ENCODE assay signal across 8 cellular contexts in genomic region chr9:32968101-32969011, GRCh38. TPM values are rescaled to one million over a fixed set of nuclear protein-coding genes. Genes with fewer than 3 reads are reported as not detected.
A peak's percentile ranks its signal among the peaks of the same experiment; 100 is the strongest.
DNase-seq lines count a peak whose midpoint lies in the region; ATAC-seq, FAIRE-seq and TF ChIP-seq lines count a peak whose summit lies in the region.

No MANE protein-coding gene starts in this region.

- ATAC-seq in pancreas: peak in 3 of 4 donors; percentile 59 to 72 (median 70)
- no peak for ATAC-seq in GM19395 (IDR thresholded peaks at IDR 0.05; ENCODE audit: unreplicated experiment)
- no peak for ATAC-seq in GM21825 (IDR thresholded peaks at IDR 0.05; ENCODE audit: unreplicated experiment)

- H3K27me3 Mint-ChIP-seq in activated T-helper 1 cell treated with anti-CD3 and anti-CD28 coated beads, Interleukin-12 subunit alpha, Interleukin-12 subunit beta, Interleukin-2, Interleukin-4 antibody, amounts not matched to agents 30 ng/mL and 10 ng/mL and 1 ng/mL, durations not matched to agents 14 hours and 24 hours and 36 hours (ENCODE audit: insufficient read depth): no peaks in the 10 kb centered on the region

- no peaks in the 10 kb centered on the region for H3K9me3 Mint-ChIP-seq in activated T-helper 1 cell treated with anti-CD3 and anti-CD28 coated beads, Interleukin-12 subunit alpha, Interleukin-12 subunit beta, Interleukin-2, Interleukin-4 antibody, amounts not matched to agents 30 ng/mL and 10 ng/mL and 1 ng/mL, durations not matched to agents 14 hours and 24 hours and 36 hours

- TF ChIP-seq POLR2A in Peyer's patch (IDR thresholded peaks at IDR 0.05): no peak

- H3K9me3 ChIP-seq in Peyer's patch (no peaks in the 10 kb centered on the region), pancreas (no peaks in the 10 kb centered on the region)

- peaks cover 0 to 18% (median 0%) of the 10 kb centered on the region in 3 donors for H3K36me3 ChIP-seq in Peyer's patch
- H3K36me3 ChIP-seq in pancreas: peaks cover 0 to 12% (median 12%) of the 10 kb centered on the region in 3 donors

- H3K27ac ChIP-seq in Peyer's patch: no peak overlapping the region
- no peak overlapping the region for H3K27ac ChIP-seq in pancreas

- no peak overlapping the region for H3K4me3 Mint-ChIP-seq in activated T-helper 1 cell treated with anti-CD3 and anti-CD28 coated beads, Interleukin-12 subunit alpha, Interleukin-12 subunit beta, Interleukin-2, Interleukin-4 antibody, amounts not matched to agents 30 ng/mL and 10 ng/mL and 1 ng/mL, durations not matched to agents 14 hours and 24 hours and 36 hours

- H3K4me1 Mint-ChIP-seq in activated T-helper 1 cell treated with anti-CD3 and anti-CD28 coated beads, Interleukin-12 subunit alpha, Interleukin-12 subunit beta, Interleukin-2, Interleukin-4 antibody, amounts not matched to agents 30 ng/mL and 10 ng/mL and 1 ng/mL, durations not matched to agents 14 hours and 24 hours and 36 hours (ENCODE audit: low read depth): no peaks in the 10 kb centered on the region

- intact Hi-C loops in activated T-helper 1 cell treated with anti-CD3 and anti-CD28 coated beads, Interleukin-12 subunit alpha, Interleukin-12 subunit beta, Interleukin-2, Interleukin-4 antibody, amounts not matched to agents 30 ng/mL and 10 ng/mL and 1 ng/mL, durations not matched to agents 14 hours and 24 hours and 36 hours (cut with micrococcal nuclease): loop anchor here (1.0 kb wide), 3 partner anchors 379 to 589 kb away; no protein-coding TSS in a partner anchor
- intact Hi-C loops in pancreas (cut with DNase I): loop anchor here in 1 of 3 donors (5.0 kb wide), 1 partner anchor 386 kb away; no protein-coding TSS in a partner anchor

- H3K4me1 ChIP-seq in Peyer's patch (no peaks in the 10 kb centered on the region), pancreas (no peaks in the 10 kb centered on the region)

- H3K36me3 Mint-ChIP-seq in activated T-helper 1 cell treated with anti-CD3 and anti-CD28 coated beads, Interleukin-12 subunit alpha, Interleukin-12 subunit beta, Interleukin-2, Interleukin-4 antibody, amounts not matched to agents 30 ng/mL and 10 ng/mL and 1 ng/mL, durations not matched to agents 14 hours and 24 hours and 36 hours (ENCODE audit: low read depth): peaks cover 15% of the 10 kb centered on the region

- WGBS in pancreas, 2 donors: 37 to 45% methylated on average over 13 of the region's 13 CpGs

- FAIRE-seq in GM19239 (lab: Jason Lieb, UNC) (peak; percentile 92), pancreas (lab: Jason Lieb, UNC) (peak; percentile 95)

- no peaks in the 10 kb centered on the region for H3K27me3 ChIP-seq in Peyer's patch
- H3K27me3 ChIP-seq in pancreas: no peaks in the 10 kb centered on the region

- TF ChIP-seq CTCF in Peyer's patch (IDR thresholded peaks at IDR 0.05): peak; percentile 65 to 87 (median 79)
- TF ChIP-seq CTCF in pancreas (IDR thresholded peaks at IDR 0.05): peak; percentile 64 to 88 (median 73)

- H3K4me3 ChIP-seq in Peyer's patch (no peak overlapping the region), pancreas (no peak overlapping the region)

- no peak overlapping the region for H3K27ac Mint-ChIP-seq in activated T-helper 1 cell treated with anti-CD3 and anti-CD28 coated beads, Interleukin-12 subunit alpha, Interleukin-12 subunit beta, Interleukin-2, Interleukin-4 antibody, amounts not matched to agents 30 ng/mL and 10 ng/mL and 1 ng/mL, durations not matched to agents 14 hours and 24 hours and 36 hours

- DNase-seq in AML-193 (lab: John Stamatoyannopoulos, UW) (peak; percentile 28 to 47), GM19239 (ENCODE audit: insufficient read length, low spot score) (peak; percentile 26), Peyer's patch (peak in 2 of 3 donors; percentile 46 to 85), foreskin melanocyte (peak; percentile 45), pancreas (peak in 4 of 6 donors; percentile 18 to 82 (median 46))
- DNase-seq in activated T-helper 1 cell treated with anti-CD3 and anti-CD28 coated beads, Interleukin-12 subunit alpha, Interleukin-12 subunit beta, Interleukin-2, Interleukin-4 antibody, amounts not matched to agents 30 ng/mL and 10 ng/mL and 1 ng/mL, durations not matched to agents 14 hours and 24 hours and 36 hours (ENCODE audit: low spot score): peak; percentile 21

RNA-seq across cellular contexts. Expression of gene APTX, which starts 33.1 kb away (rescaled TPM):
- total RNA-seq in Peyer's patch (10 to 100 TPM; 16.7 to 22.8 (median 19.6) TPM), pancreas (10 to 100 TPM in 5 of 6 donors, 1 to 10 TPM in 1; 8.2 to 13.1 (median 11.8) TPM)
- 48.9 and 57.2 TPM in 2 replicates for total RNA-seq in activated T-helper 1 cell treated with anti-CD3 and anti-CD28 coated beads, Interleukin-12 subunit alpha, Interleukin-12 subunit beta, Interleukin-2, Interleukin-4 antibody, amounts not matched to agents 30 ng/mL and 10 ng/mL and 1 ng/mL, durations not matched to agents 14 hours and 24 hours and 36 hours
- polyA plus RNA-seq in pancreas: 10 to 100 TPM; 20.9 to 23.9 TPM

RNA-seq across cellular contexts. Expression of gene DNAJA1, which starts 56.7 kb away (rescaled TPM):
- total RNA-seq in Peyer's patch (10 to 100 TPM; 13.9 to 47.7 (median 43.5) TPM), pancreas (10 to 100 TPM; 25.1 to 65.5 (median 34.4) TPM)
- 296 and 312 TPM in 2 replicates for total RNA-seq in activated T-helper 1 cell treated with anti-CD3 and anti-CD28 coated beads, Interleukin-12 subunit alpha, Interleukin-12 subunit beta, Interleukin-2, Interleukin-4 antibody, amounts not matched to agents 30 ng/mL and 10 ng/mL and 1 ng/mL, durations not matched to agents 14 hours and 24 hours and 36 hours
- polyA plus RNA-seq in pancreas: 10 to 100 TPM; 21.2 to 48.2 TPM

Comparison
In these comparisons a context has a peak if more than half of its experiments do, and no peak if none do; other contexts are left out.
1. ATAC-seq: peak in pancreas (3 of 4); none in GM19395 (single experiment) and GM21825 (single experiment).
2. Peak in every context shown above with its lines, with median percentiles within 50 percentile points of each other: DNase-seq.